ENCODE assay signal across 11 cellular contexts in genomic region chr3:113084777-113085176, GRCh38.
DNase-seq lines count a peak whose midpoint lies in the region; ATAC-seq and TF ChIP-seq lines count a peak whose summit lies in the region.
"Had no signal": no experiment of that assay in that cellular context is flagged by ENCODE, and none has a peak within 500 bp of the region (broad histone marks: within the 10 kb centered on the region; RNA-seq: fewer than 3 reads in every experiment).

No MANE protein-coding gene starts in this region.

- H3K4me2 ChIP-seq in Karpas-422 (ENCODE audit: low read depth, low read length, poor library complexity, severe bottlenecking): no peak overlapping the region

- no peak overlapping the region for H3K27ac Mint-ChIP-seq in activated naive CD4-positive, alpha-beta T cell treated with anti-CD3 and anti-CD28 coated beads, Interleukin-2, amount 10 ng/mL, durations not matched to agents 7 days and 5 days
- H3K27ac Mint-ChIP-seq: endodermal cell had no signal

- H3K4me1 ChIP-seq in mucosa of descending colon (ENCODE audit: low read depth) (no peaks in the 10 kb centered on the region), Karpas-422 (ENCODE audit: low read length) (no peaks in the 10 kb centered on the region; the same call in 1 of the 2 replicates)
- H3K4me1 ChIP-seq: lower lobe of right lung had no signal

- TF ChIP-seq CTCF in AG04450 (IDR thresholded peaks at IDR 0.05; ENCODE audit: low read depth, low read length): no peak
- TF ChIP-seq CTCF in astrocyte of the spinal cord (IDR thresholded peaks at IDR 0.05; ENCODE audit: low read depth, low read length): no peak
- TF ChIP-seq CTCF in mucosa of descending colon (IDR thresholded peaks at IDR 0.05): no peak

- H3K9me3 Mint-ChIP-seq in activated naive CD4-positive, alpha-beta T cell treated with anti-CD3 and anti-CD28 coated beads, Interleukin-2, amount 10 ng/mL, durations not matched to agents 7 days and 5 days: no peaks in the 10 kb centered on the region
- H3K9me3 Mint-ChIP-seq: endodermal cell had no signal

- POLR2A ChIA-PET in AG04450 (lab: Yijun Ruan, JAX): interaction anchor here (0.6 to 0.8 kb wide), 4 partner anchors 14 to 164 kb away, joined by 3 to 6 read pairs (median 4); no protein-coding TSS in a partner anchor

- no peak overlapping the region for H2AFZ ChIP-seq in Karpas-422 (ENCODE audit: low read length)

- no peaks in the 10 kb centered on the region for H3K79me2 ChIP-seq in Karpas-422 (ENCODE audit: low read length)

- H3K9me2 ChIP-seq in Karpas-422 (replicated peaks; ENCODE audit: insufficient read depth, low read length): no peaks in the 10 kb centered on the region

- H3K4me3 ChIP-seq in AG04450 (ENCODE audit: low read depth, low read length) (no peak overlapping the region), astrocyte of the spinal cord (ENCODE audit: low read depth, low read length) (no peak overlapping the region), mucosa of descending colon (no peak overlapping the region), Karpas-422 (ENCODE audit: low read length) (no peak overlapping the region)
- H3K4me3 ChIP-seq: lower lobe of right lung had no signal

- no peaks in the 10 kb centered on the region for H3K36me3 Mint-ChIP-seq in activated naive CD4-positive, alpha-beta T cell treated with anti-CD3 and anti-CD28 coated beads, Interleukin-2, amount 10 ng/mL, durations not matched to agents 7 days and 5 days

- no peak overlapping the region for H3K4me3 Mint-ChIP-seq in activated naive CD4-positive, alpha-beta T cell treated with anti-CD3 and anti-CD28 coated beads, Interleukin-2, amount 10 ng/mL, durations not matched to agents 7 days and 5 days
- H3K4me3 Mint-ChIP-seq: endodermal cell had no signal

- in situ Hi-C loops in astrocyte of the spinal cord (cut with HindIII; ENCODE audit: low sequenced_read_pairs): no loop called here

- H3K36me3 ChIP-seq in mucosa of descending colon (ENCODE audit: low read depth) (no peaks in the 10 kb centered on the region), Karpas-422 (ENCODE audit: insufficient read depth, low read length) (no peaks in the 10 kb centered on the region)
- H3K36me3 ChIP-seq: lower lobe of right lung had no signal

- no peak overlapping the region for H3K27ac ChIP-seq in AG04450 (ENCODE audit: low read depth, low read length)
- H3K27ac ChIP-seq in substantia nigra (ENCODE audit: low read depth, low read length, poor library complexity, severe bottlenecking): no peak overlapping the region
- no peak overlapping the region for H3K27ac ChIP-seq in Karpas-422 (ENCODE audit: low read length)
- H3K27ac ChIP-seq: lower lobe of right lung had no signal

- H3K9ac ChIP-seq in Karpas-422 (ENCODE audit: low read length): no peak overlapping the region

- H3K27me3 ChIP-seq in AG04450 (ENCODE audit: control insufficient read depth, insufficient read depth, low read length) (no peaks in the 10 kb centered on the region), Karpas-422 (ENCODE audit: low read length) (0 out of 2 replicates have a peak, but pooled peaks cover 2% of the 10 kb centered on the region)

- no peaks in the 10 kb centered on the region for H3K4me1 Mint-ChIP-seq in activated naive CD4-positive, alpha-beta T cell treated with anti-CD3 and anti-CD28 coated beads, Interleukin-2, amount 10 ng/mL, durations not matched to agents 7 days and 5 days

- H3K9me3 ChIP-seq in AG04450 (ENCODE audit: control insufficient read depth, insufficient read depth, low read length): no peaks in the 10 kb centered on the region; the same call in 1 of the 2 replicates
- H3K9me3 ChIP-seq in mucosa of descending colon: no peaks in the 10 kb centered on the region
- no peaks in the 10 kb centered on the region for H3K9me3 ChIP-seq in Karpas-422 (ENCODE audit: low read length)
- H3K9me3 ChIP-seq: lower lobe of right lung had no signal

- DNase-seq in AG04450 (ENCODE audit: low read depth, low spot score) (peak; percentile 82), HS-5 (ENCODE audit: low read depth) (peak; percentile 80), astrocyte of the spinal cord (ENCODE audit: low read depth, low spot score) (peak; percentile 80), mucosa of descending colon (peak in 2 of 3 donors; percentile 35 to 39), substantia nigra (lab: John Stamatoyannopoulos, UW) (no peak), Karpas-422 (no peak)
- no peak for DNase-seq in activated naive CD4-positive, alpha-beta T cell treated with anti-CD3 and anti-CD28 coated beads, Interleukin-2, amount 10 ng/mL, durations not matched to agents 7 days and 5 days
- DNase-seq: endodermal cell; lower lobe of right lung; stimulated activated naive CD8-positive, alpha-beta T cell treated with anti-CD3 and anti-CD28 coated beads, Interleukin-15, Interleukin-2, amounts not matched to agents 100 U/mL and 50 U/mL, for 24 hours had no signal

- peak; percentile 10 for ATAC-seq in mucosa of descending colon
- ATAC-seq in HG03342 (IDR thresholded peaks at IDR 0.05; ENCODE audit: unreplicated experiment): no peak
- ATAC-seq: stimulated activated naive CD8-positive, alpha-beta T cell treated with anti-CD3 and anti-CD28 coated beads, Interleukin-15, Interleukin-2, amounts not matched to agents 100 U/mL and 50 U/mL, for 24 hours had no signal

- CTCF ChIA-PET in AG04450 (lab: Charles Lee): interaction anchor here (1.1 to 1.6 kb wide), 3 partner anchors 15 to 203 kb away, joined by 4 to 5 read pairs (median 5); no protein-coding TSS in a partner anchor
- CTCF ChIA-PET in activated naive CD4-positive, alpha-beta T cell treated with anti-CD3 and anti-CD28 coated beads, Interleukin-2, amount 10 ng/mL, durations not matched to agents 7 days and 5 days (lab: Charles Lee): no interaction called here

- H3K27me3 Mint-ChIP-seq in activated naive CD4-positive, alpha-beta T cell treated with anti-CD3 and anti-CD28 coated beads, Interleukin-2, amount 10 ng/mL, durations not matched to agents 7 days and 5 days: no peaks in the 10 kb centered on the region

- no peaks in the 10 kb centered on the region for H4K20me1 ChIP-seq in Karpas-422 (ENCODE audit: insufficient read depth, low read depth, low read length)

- intact Hi-C loops in mucosa of descending colon (cut with DNase I, micrococcal nuclease): no loop called here

Comparison
In these comparisons a context has a peak if more than half of its experiments do, and no peak if none do; other contexts are left out.
1. DNase-seq: peak in AG04450 (single experiment), HS-5 (single experiment), astrocyte of the spinal cord (single experiment) and mucosa of descending colon (2 of 3); none in substantia nigra (0 of 49), Karpas-422 (single experiment) and activated naive CD4-positive, alpha-beta T cell treated with anti-CD3 and anti-CD28 coated beads, Interleukin-2, amount 10 ng/mL, durations not matched to agents 7 days and 5 days (single experiment).